Comparison of ENCODE assay signal across 8 cellular contexts in the genomic region with DNA sequence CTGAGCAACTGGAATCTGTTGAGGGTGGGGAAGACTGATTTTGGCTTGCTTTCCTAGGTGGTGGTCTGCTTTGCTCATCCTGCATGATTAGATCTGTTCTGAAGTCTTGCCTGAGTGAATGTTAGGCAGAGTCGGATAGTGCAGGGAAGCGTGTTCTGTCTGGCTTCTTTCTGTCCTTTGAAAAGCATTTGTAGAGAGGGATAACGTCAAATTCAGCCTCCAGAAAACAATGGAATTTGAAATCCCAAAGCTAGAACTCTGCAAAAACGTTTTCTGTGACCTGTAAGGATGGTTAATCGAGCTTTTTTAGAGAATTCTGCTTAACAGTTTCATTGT. TPM values are rescaled to one million over a fixed set of nuclear protein-coding genes. Genes with fewer than 3 reads are reported as not detected.
DNase-seq lines count a peak whose midpoint lies in the region; ATAC-seq and TF ChIP-seq lines count a peak whose summit lies in the region.

No MANE protein-coding gene starts in this region.

- H3K36me3 Mint-ChIP-seq in activated naive CD4-positive, alpha-beta T cell treated with anti-CD3 and anti-CD28 coated beads, Interleukin-2, amount 50 U/mL, for 24 hours = no peaks in the 10 kb centered on the region
- H3K36me3 Mint-ChIP-seq in mesothelial cell of epicardium = no peaks in the 10 kb centered on the region

- TF ChIP-seq CTCF in mesothelial cell of epicardium (IDR thresholded peaks at IDR 0.05; ENCODE audit: unreplicated experiment) = no peak
- peak in 1 of 4 experiments; percentile 5 for TF ChIP-seq CTCF in uterus (IDR thresholded peaks at IDR 0.05)

- no peak for DNase-seq in activated naive CD4-positive, alpha-beta T cell treated with Interleukin-2 at 50 U/mL for 16 hours
- DNase-seq in caudate nucleus (lab: John Stamatoyannopoulos, UW) (no peak), mesothelial cell of epicardium (ENCODE audit: low spot score in 2 of 2, unreplicated experiment in 2 of 2) (no peak), uterus (no peak), GOT3 (lab: John Stamatoyannopoulos, UW) (no peak), C1 segment of cervical spinal cord (lab: John Stamatoyannopoulos, UW) (no peak)

- H3K9me3 ChIP-seq in uterus = no peaks in the 10 kb centered on the region

- peak overlapping the region; percentile 97 for H3K4me3 Mint-ChIP-seq in activated naive CD4-positive, alpha-beta T cell treated with anti-CD3 and anti-CD28 coated beads, Interleukin-2, amount 50 U/mL, for 24 hours
- peak overlapping the region; percentile 95 for H3K4me3 Mint-ChIP-seq in mesothelial cell of epicardium

- ATAC-seq in HG02884 (IDR thresholded peaks at IDR 0.05; ENCODE audit: unreplicated experiment) = no peak

- H3K27me3 ChIP-seq in uterus = no peaks in the 10 kb centered on the region

- intact Hi-C loops in uterus (cut with DNase I; ENCODE audit: low total_unique reads) = no loop called here

- H3K4me1 ChIP-seq in uterus = peaks cover 0 to 4% of the 10 kb centered on the region in 2 donors

- H3K27me3 Mint-ChIP-seq in activated naive CD4-positive, alpha-beta T cell treated with anti-CD3 and anti-CD28 coated beads, Interleukin-2, amount 50 U/mL, for 24 hours = no peaks in the 10 kb centered on the region
- no peaks in the 10 kb centered on the region for H3K27me3 Mint-ChIP-seq in mesothelial cell of epicardium (ENCODE audit: low read depth)

- no peak overlapping the region for H3K27ac Mint-ChIP-seq in activated naive CD4-positive, alpha-beta T cell treated with anti-CD3 and anti-CD28 coated beads, Interleukin-2, amount 50 U/mL, for 24 hours
- peak overlapping the region; percentile 97 for H3K27ac Mint-ChIP-seq in mesothelial cell of epicardium

- H3K4me3 ChIP-seq in uterus = peak overlapping the region; percentile 80 to 91

- H3K9me3 Mint-ChIP-seq in activated naive CD4-positive, alpha-beta T cell treated with anti-CD3 and anti-CD28 coated beads, Interleukin-2, amount 50 U/mL, for 24 hours = no peaks in the 10 kb centered on the region
- no peaks in the 10 kb centered on the region for H3K9me3 Mint-ChIP-seq in mesothelial cell of epicardium

- TF ChIP-seq POLR2A in uterus (IDR thresholded peaks at IDR 0.05) = no peak

- H3K27ac ChIP-seq in caudate nucleus (ENCODE audit: low read depth, low read length) (peak overlapping the region; percentile 84), uterus (peak overlapping the region in 1 of 2 donors; percentile 76)

- H3K36me3 ChIP-seq in uterus = no peaks in the 10 kb centered on the region

- H3K4me1 Mint-ChIP-seq in activated naive CD4-positive, alpha-beta T cell treated with anti-CD3 and anti-CD28 coated beads, Interleukin-2, amount 50 U/mL, for 24 hours = peaks cover 24% of the 10 kb centered on the region
- H3K4me1 Mint-ChIP-seq in mesothelial cell of epicardium = peaks cover 33% of the 10 kb centered on the region

RNA-seq across cellular contexts. Expression of a gene that starts 1.4 kb away (rescaled TPM):
- total RNA-seq in mesothelial cell of epicardium = 19.6 to 22.0 TPM (median 19.7 TPM) in 3 replicates
- 10 to 100 TPM in 3 of 4 donors, 1 to 10 TPM in 1; 3.1 to 46.0 (median 14.7) TPM for total RNA-seq in uterus
